Comparison of ENCODE assay signal across 25 cellular contexts in the genomic region with DNA sequence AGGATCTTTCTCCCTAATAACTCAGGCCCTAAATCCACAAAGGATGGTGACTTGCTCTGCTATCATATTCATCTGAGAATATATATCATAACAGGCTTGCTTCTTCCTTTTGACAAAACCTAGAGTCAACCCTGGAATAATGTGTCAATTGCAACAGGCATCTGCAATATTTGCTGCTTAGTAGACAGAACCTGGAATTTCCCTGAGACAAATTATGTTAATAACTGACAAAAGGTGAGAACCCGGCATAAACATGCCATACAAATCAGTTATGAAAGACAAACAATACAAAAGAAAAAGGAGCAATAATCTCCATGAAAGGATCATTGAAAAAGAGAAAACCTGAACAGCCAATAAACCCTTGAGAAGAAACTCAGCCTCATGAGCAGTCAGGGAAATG.
"Had no signal": no experiment of that assay in that cellular context is flagged by ENCODE, and none has a peak within 500 bp of the region (broad histone marks: within the 10 kb centered on the region; RNA-seq: fewer than 3 reads in every experiment).

No MANE protein-coding gene starts in this region.

- H3K27me3 ChIP-seq: colonic mucosa, esophagus muscularis mucosa, gastrocnemius medialis, gastroesophageal sphincter had no signal

- H3K4me1 Mint-ChIP-seq: endodermal cell had no signal

- H3K27ac Mint-ChIP-seq: dendritic cell treated with granulocyte-macrophage colony-stimulating factor and Interleukin-4, amounts not matched to agents 40 ng/mL and 50 ng/mL, for 4 days; effector memory CD8-positive, alpha-beta T cell; endodermal cell had no signal

- H3K36me3 ChIP-seq: colonic mucosa, esophagus muscularis mucosa, esophagus squamous epithelium, gastrocnemius medialis, gastroesophageal sphincter, heart left ventricle, heart right ventricle had no signal

- H3K4me3 ChIP-seq: colonic mucosa, coronary artery, dorsolateral prefrontal cortex, esophagus muscularis mucosa, esophagus squamous epithelium, gastrocnemius medialis, gastroesophageal sphincter, heart left ventricle, heart right ventricle had no signal

- H3K9me3 Mint-ChIP-seq: effector memory CD8-positive, alpha-beta T cell; endodermal cell had no signal

- H3K4me3 Mint-ChIP-seq: dendritic cell treated with granulocyte-macrophage colony-stimulating factor and Interleukin-4, amounts not matched to agents 40 ng/mL and 50 ng/mL, for 4 days; effector memory CD8-positive, alpha-beta T cell; endodermal cell had no signal

- H3K9me3 ChIP-seq: colonic mucosa, esophagus muscularis mucosa, esophagus squamous epithelium, gastrocnemius medialis, gastroesophageal sphincter, heart left ventricle, heart right ventricle had no signal

- H3K27ac ChIP-seq: colonic mucosa, coronary artery, dorsolateral prefrontal cortex, epithelial cell of prostate, esophagus muscularis mucosa, esophagus squamous epithelium, foreskin keratinocyte, gastrocnemius medialis, gastroesophageal sphincter, heart left ventricle, heart right ventricle had no signal

- ATAC-seq: effector memory CD8-positive, alpha-beta T cell; esophagus mucosa; foreskin keratinocyte; gastrocnemius medialis; gastroesophageal sphincter; heart left ventricle; heart right ventricle had no signal

- DNase-seq: colonic mucosa; cortex of kidney; dermis blood vessel endothelial cell; dorsolateral prefrontal cortex; effector CD4-positive, alpha-beta T cell; effector CD8-positive, alpha-beta T cell; effector memory CD4-positive, alpha-beta T cell; effector memory CD8-positive, alpha-beta T cell; endodermal cell; erythroblast; esophagus squamous epithelium; foreskin fibroblast; foreskin keratinocyte; foreskin melanocyte; gastrocnemius medialis; glutamatergic neuron; head of caudate nucleus; heart left ventricle; heart right ventricle had no signal
